Comparison of ENCODE assay signal across 15 cellular contexts in genomic region chr7:151010002-151010306, GRCh38. TPM values are rescaled to one million over a fixed set of nuclear protein-coding genes. Genes with fewer than 3 reads are reported as not detected.
A peak's percentile ranks its signal among the peaks of the same experiment; 100 is the strongest.
DNase-seq lines count a peak whose midpoint lies in the region; ATAC-seq, FAIRE-seq and TF ChIP-seq lines count a peak whose summit lies in the region.
"Had no signal": no experiment of that assay in that cellular context is flagged by ENCODE, and none has a peak within 500 bp of the region (broad histone marks: within the 10 kb centered on the region; RNA-seq: fewer than 3 reads in every experiment).

No MANE protein-coding gene starts in this region.

- peak overlapping the region; percentile 91 for H3K27ac Mint-ChIP-seq in T-helper 1 cell treated with Interleukin-12 subunit alpha and Interleukin-12 subunit beta and Interleukin-4 antibody, amounts not matched to agents 30 μg/mL and 1 μg/mL, for 36 hours
- no peak overlapping the region for H3K27ac Mint-ChIP-seq in GM23338
- peak overlapping the region; percentile 93 for H3K27ac Mint-ChIP-seq in activated naive CD8-positive, alpha-beta T cell treated with anti-CD3 and anti-CD28 coated beads, Interleukin-2, amount 10 ng/mL, durations not matched to agents 7 days and 5 days
- peak overlapping the region; percentile 81 to 99 (median 94) for H3K27ac Mint-ChIP-seq in naive thymus-derived CD4-positive, alpha-beta T cell
- H3K27ac Mint-ChIP-seq: WTC11 had no signal

- no peaks in the 10 kb centered on the region for H3K9me3 ChIP-seq in naive thymus-derived CD4-positive, alpha-beta T cell (ENCODE audit: control insufficient read depth in 2 of 3, low read length in 3 of 3)
- H3K9me3 ChIP-seq: Peyer's patch, tibial nerve had no signal

- no peak for TF ChIP-seq POLR2A in H54 (IDR thresholded peaks at IDR 0.05; ENCODE audit: low read depth, low read length)

- H3K4me2 ChIP-seq in GM23338, result peak overlapping the region; percentile 51

- no peak overlapping the region for H3K27ac ChIP-seq in GM23338 (ENCODE audit: low read depth)
- H3K27ac ChIP-seq in naive thymus-derived CD4-positive, alpha-beta T cell (ENCODE audit: low read depth, low read length), result peak overlapping the region; percentile 73
- H3K27ac ChIP-seq: tibial nerve had no signal

- H3K4me1 Mint-ChIP-seq in T-helper 1 cell treated with Interleukin-12 subunit alpha and Interleukin-12 subunit beta and Interleukin-4 antibody, amounts not matched to agents 30 μg/mL and 1 μg/mL, for 36 hours (ENCODE audit: low read depth), result peaks cover 49% of the 10 kb centered on the region
- H3K4me1 Mint-ChIP-seq in GM23338, result peaks cover 40% of the 10 kb centered on the region
- peaks cover 47% of the 10 kb centered on the region for H3K4me1 Mint-ChIP-seq in activated naive CD8-positive, alpha-beta T cell treated with anti-CD3 and anti-CD28 coated beads, Interleukin-2, amount 10 ng/mL, durations not matched to agents 7 days and 5 days
- H3K4me1 Mint-ChIP-seq in naive thymus-derived CD4-positive, alpha-beta T cell, result peaks cover 42 to 86% (median 75%) of the 10 kb centered on the region in 7 donors

- no peaks in the 10 kb centered on the region for H3K79me2 ChIP-seq in GM23338 (replicated peaks; ENCODE audit: insufficient read depth)

- FAIRE-seq in H54 (lab: Jason Lieb, UNC), result no peak
- FAIRE-seq: endothelial cell of umbilical vein, frontal cortex had no signal

- intact Hi-C loops in naive thymus-derived CD4-positive, alpha-beta T cell (cut with micrococcal nuclease), result loop anchor here (5.0 kb wide), 3 partner anchors 217 to 688 kb away; partner anchors contain the start of genes ABCF2 (in 1 of the 2), ACTR3C (in 1 of the 2) and LRRC61 (in 1 of the 2)

- H3K27me3 Mint-ChIP-seq in T-helper 1 cell treated with Interleukin-12 subunit alpha and Interleukin-12 subunit beta and Interleukin-4 antibody, amounts not matched to agents 30 μg/mL and 1 μg/mL, for 36 hours (ENCODE audit: low read depth), result no peaks in the 10 kb centered on the region
- peaks cover 21% of the 10 kb centered on the region for H3K27me3 Mint-ChIP-seq in GM23338 (ENCODE audit: insufficient read depth, low read depth, poor library complexity)
- H3K27me3 Mint-ChIP-seq in activated naive CD8-positive, alpha-beta T cell treated with anti-CD3 and anti-CD28 coated beads, Interleukin-2, amount 10 ng/mL, durations not matched to agents 7 days and 5 days, result no peaks in the 10 kb centered on the region
- no peaks in the 10 kb centered on the region for H3K27me3 Mint-ChIP-seq in naive thymus-derived CD4-positive, alpha-beta T cell

- no peak for DNase-seq in T-helper 1 cell
- no peak for DNase-seq in GM23338 (ENCODE audit: low spot score)
- DNase-seq in activated naive CD8-positive, alpha-beta T cell treated with anti-CD3 and anti-CD28 coated beads, Interleukin-2, amount 10 ng/mL, durations not matched to agents 7 days and 5 days, result no peak
- DNase-seq in naive thymus-derived CD4-positive, alpha-beta T cell, result no peak
- DNase-seq in H54 (ENCODE audit: insufficient read length, low spot score), result no peak
- no peak for DNase-seq in SIG-M5 treated with dmso at 0.1 percent for 504 hours (lab: John Stamatoyannopoulos, UW; ENCODE audit: unreplicated experiment)
- DNase-seq: 8988T, NCI-H2029 treated with DMSO at 0.1 percent for 48 hours had no signal

- ATAC-seq in GM23338, result no peak
- ATAC-seq in activated naive CD8-positive, alpha-beta T cell treated with anti-CD3 and anti-CD28 coated beads, Interleukin-2, amount 10 ng/mL, durations not matched to agents 7 days and 5 days (ENCODE audit: low read depth), result no peak
- ATAC-seq in naive thymus-derived CD4-positive, alpha-beta T cell, result no peak
- ATAC-seq in HG03460 (IDR thresholded peaks at IDR 0.05; ENCODE audit: unreplicated experiment), result no peak

- H4K20me1 ChIP-seq in GM23338 (replicated peaks; ENCODE audit: insufficient read depth), result no peaks in the 10 kb centered on the region

- H3K36me3 Mint-ChIP-seq in T-helper 1 cell treated with Interleukin-12 subunit alpha and Interleukin-12 subunit beta and Interleukin-4 antibody, amounts not matched to agents 30 μg/mL and 1 μg/mL, for 36 hours (ENCODE audit: low read depth), result peaks cover 5% of the 10 kb centered on the region
- H3K36me3 Mint-ChIP-seq in GM23338 (ENCODE audit: low read depth), result peaks cover 3% of the 10 kb centered on the region; the same call in 1 of the 3 replicates
- H3K36me3 Mint-ChIP-seq in activated naive CD8-positive, alpha-beta T cell treated with anti-CD3 and anti-CD28 coated beads, Interleukin-2, amount 10 ng/mL, durations not matched to agents 7 days and 5 days, result peaks cover 5% of the 10 kb centered on the region
- peaks cover 0 to 12% (median 0%) of the 10 kb centered on the region in 5 donors for H3K36me3 Mint-ChIP-seq in naive thymus-derived CD4-positive, alpha-beta T cell
- H3K36me3 Mint-ChIP-seq: WTC11 had no signal

- no peaks in the 10 kb centered on the region for H3K36me3 ChIP-seq in GM23338 (ENCODE audit: insufficient read depth)
- no peaks in the 10 kb centered on the region for H3K36me3 ChIP-seq in naive thymus-derived CD4-positive, alpha-beta T cell (ENCODE audit: control insufficient read depth in 2 of 3, insufficient read depth in 3 of 3, low read length in 3 of 3)
- H3K36me3 ChIP-seq: Peyer's patch, tibial nerve had no signal

- H3K4me3 Mint-ChIP-seq in T-helper 1 cell treated with Interleukin-12 subunit alpha and Interleukin-12 subunit beta and Interleukin-4 antibody, amounts not matched to agents 30 μg/mL and 1 μg/mL, for 36 hours, result no peak overlapping the region
- peak overlapping the region; percentile 64; the same call in 2 of the 3 replicates for H3K4me3 Mint-ChIP-seq in GM23338
- H3K4me3 Mint-ChIP-seq in activated naive CD8-positive, alpha-beta T cell treated with anti-CD3 and anti-CD28 coated beads, Interleukin-2, amount 10 ng/mL, durations not matched to agents 7 days and 5 days, result peak overlapping the region; percentile 80
- peak overlapping the region in 5 of 10 donors; percentile 57 to 79 (median 65) for H3K4me3 Mint-ChIP-seq in naive thymus-derived CD4-positive, alpha-beta T cell

- CTCF ChIA-PET in naive thymus-derived CD4-positive, alpha-beta T cell (lab: Charles Lee), result interaction anchor here (0.7 to 5.1 kb wide), 6 partner anchors 8 to 140 kb away, joined by 3 to 29 read pairs (median 12); partner anchors contain the start of gene NOS3

- POLR2A ChIA-PET in activated naive CD8-positive, alpha-beta T cell treated with anti-CD3 and anti-CD28 coated beads, Interleukin-2, amount 10 ng/mL, durations not matched to agents 7 days and 5 days (lab: Charles Lee), result interaction anchor here (0.6 to 2.2 kb wide), 6 partner anchors 10 to 143 kb away, joined by 3 to 11 read pairs (median 3); no protein-coding TSS in a partner anchor
- POLR2A ChIA-PET in naive thymus-derived CD4-positive, alpha-beta T cell (lab: Charles Lee), result interaction anchor here (0.6 to 4.9 kb wide), 12 partner anchors 10 to 277 kb away, joined by 3 to 33 read pairs (median 4); partner anchors contain the start of genes ABCB8 and NOS3

- H3K4me1 ChIP-seq in GM23338 (ENCODE audit: insufficient read depth), result peaks cover 27% of the 10 kb centered on the region
- peaks cover 60 to 76% of the 10 kb centered on the region in 2 donors for H3K4me1 ChIP-seq in naive thymus-derived CD4-positive, alpha-beta T cell (ENCODE audit: control insufficient read depth in 2 of 2, insufficient read depth in 2 of 2, low read length in 2 of 2)

- H3F3A ChIP-seq in GM23338 (replicated peaks; ENCODE audit: low read depth), result 0 out of 2 replicates have a peak, but pooled peaks cover 8% of the 10 kb centered on the region

- no peaks in the 10 kb centered on the region for H3K9me3 Mint-ChIP-seq in T-helper 1 cell treated with Interleukin-12 subunit alpha and Interleukin-12 subunit beta and Interleukin-4 antibody, amounts not matched to agents 30 μg/mL and 1 μg/mL, for 36 hours
- H3K9me3 Mint-ChIP-seq in GM23338, result no peaks in the 10 kb centered on the region
- no peaks in the 10 kb centered on the region for H3K9me3 Mint-ChIP-seq in activated naive CD8-positive, alpha-beta T cell treated with anti-CD3 and anti-CD28 coated beads, Interleukin-2, amount 10 ng/mL, durations not matched to agents 7 days and 5 days
- H3K9me3 Mint-ChIP-seq in naive thymus-derived CD4-positive, alpha-beta T cell, result peaks cover 0 to 4% (median 0%) of the 10 kb centered on the region in 11 donors
- H3K9me3 Mint-ChIP-seq: WTC11 had no signal

- no peaks in the 10 kb centered on the region for H3K9me2 ChIP-seq in GM23338 (ENCODE audit: insufficient read depth)

- H3K27me3 ChIP-seq in GM23338 (ENCODE audit: insufficient read depth), result peaks cover 12% of the 10 kb centered on the region
- no peaks in the 10 kb centered on the region for H3K27me3 ChIP-seq in naive thymus-derived CD4-positive, alpha-beta T cell (ENCODE audit: control insufficient read depth in 2 of 2, insufficient read depth in 2 of 2, low read length in 2 of 2)
- H3K27me3 ChIP-seq: Peyer's patch had no signal

- peak overlapping the region; percentile 23; the same call in 1 of the 2 replicates for H3K4me3 ChIP-seq in GM23338
- H3K4me3 ChIP-seq in naive thymus-derived CD4-positive, alpha-beta T cell (ENCODE audit: low read length), result no peak overlapping the region
- H3K4me3 ChIP-seq: Peyer's patch, tibial nerve had no signal

- no peak for TF ChIP-seq CTCF in GM23338 (conservative IDR thresholded peaks at IDR 0.05; ENCODE audit: low read depth in 2 of 2)

- 0 out of 2 replicates have a peak overlapping the region, but pooled peaks have one; percentile 23 for H2AFZ ChIP-seq in GM23338

RNA-seq across cellular contexts. Expression of gene ATG9B, which starts 14.3 kb away (rescaled TPM):
- 1.2 and 2.2 TPM in 2 replicates for total RNA-seq in GM23338 (2014; rRNA removed; shearing (Covaris generic))
- 3.2 and 3.4 TPM in 2 replicates for polyA plus RNA-seq in GM23338 (2016; fragmentation: Nextera tagmentation; extraction: Ambion mirVana)
- 10 to 100 TPM; 11.1 to 11.6 TPM for total RNA-seq in activated naive CD8-positive, alpha-beta T cell treated with anti-CD3 and anti-CD28 coated beads, Interleukin-2, amount 10 ng/mL, durations not matched to agents 7 days and 5 days
- 10 to 100 TPM; 11.3 to 46.6 (median 20.9) TPM for total RNA-seq in naive thymus-derived CD4-positive, alpha-beta T cell
- polyA plus RNA-seq in naive thymus-derived CD4-positive, alpha-beta T cell, result 10 to 100 TPM; 27.0 to 49.4 TPM
- total RNA-seq: endothelial cell of umbilical vein, tibial nerve had no signal

RNA-seq across cellular contexts. Expression of gene ABCB8, which starts 18.3 kb away (rescaled TPM):
- total RNA-seq in GM23338 (2014; rRNA removed; shearing (Covaris generic)), result 27.1 and 41.1 TPM in 2 replicates
- polyA plus RNA-seq in GM23338 (2016; fragmentation: Nextera tagmentation; extraction: Ambion mirVana), result 11.4 and 13.1 TPM in 2 replicates
- 10 to 100 TPM; 48.1 to 48.3 TPM for total RNA-seq in activated naive CD8-positive, alpha-beta T cell treated with anti-CD3 and anti-CD28 coated beads, Interleukin-2, amount 10 ng/mL, durations not matched to agents 7 days and 5 days
- total RNA-seq in naive thymus-derived CD4-positive, alpha-beta T cell, result 10 to 100 TPM; 59.7 to 88.0 (median 76.6) TPM
- polyA plus RNA-seq in naive thymus-derived CD4-positive, alpha-beta T cell, result 10 to 100 TPM; 13.8 to 18.6 TPM

RNA-seq across cellular contexts. Expression of gene NOS3, which starts 19.1 kb away (rescaled TPM):
- 6.1 and 13.3 TPM in 2 replicates for total RNA-seq in GM23338 (2014; rRNA removed; shearing (Covaris generic))
- polyA plus RNA-seq in GM23338 (2016; fragmentation: Nextera tagmentation; extraction: Ambion mirVana), result 2.6 and 3.1 TPM in 2 replicates
- total RNA-seq in activated naive CD8-positive, alpha-beta T cell treated with anti-CD3 and anti-CD28 coated beads, Interleukin-2, amount 10 ng/mL, durations not matched to agents 7 days and 5 days, result 10 to 100 TPM; 12.5 to 15.8 TPM
- 10 to 100 TPM in 1 of 5 experiments, 1 to 10 TPM in 4; 2.8 to 19.1 (median 7.9) TPM for total RNA-seq in naive thymus-derived CD4-positive, alpha-beta T cell
- 10 to 100 TPM in 1 of 2 donors, 1 to 10 TPM in 1; 4.6 to 12.7 TPM for polyA plus RNA-seq in naive thymus-derived CD4-positive, alpha-beta T cell

RNA-seq across cellular contexts. Expression of gene KCNH2, which starts 31.8 kb away (rescaled TPM):
- 11.3 and 14.7 TPM in 2 replicates for total RNA-seq in GM23338 (2014; rRNA removed; shearing (Covaris generic))
- polyA plus RNA-seq in GM23338 (2016; fragmentation: Nextera tagmentation; extraction: Ambion mirVana), result 2.6 and 2.9 TPM in 2 replicates
- under 1 TPM; 0.50 to 0.54 TPM for total RNA-seq in activated naive CD8-positive, alpha-beta T cell treated with anti-CD3 and anti-CD28 coated beads, Interleukin-2, amount 10 ng/mL, durations not matched to agents 7 days and 5 days
- total RNA-seq in naive thymus-derived CD4-positive, alpha-beta T cell, result 1 to 10 TPM in 4 of 5 experiments, under 1 TPM in 1; 0.56 to 4.9 (median 3.2) TPM
- 1 to 10 TPM; 3.0 to 5.2 TPM for polyA plus RNA-seq in naive thymus-derived CD4-positive, alpha-beta T cell

RNA-seq across cellular contexts. Expression of gene ASIC3, which starts 38.4 kb away (rescaled TPM):
- total RNA-seq in GM23338 (2014; rRNA removed; shearing (Covaris generic)), result 0.54 and 0.90 TPM in 2 replicates
- polyA plus RNA-seq in GM23338 (2016; fragmentation: Nextera tagmentation; extraction: Ambion mirVana), result 0.87 and 1.4 TPM in 2 replicates
- 1 to 10 TPM; 4.7 to 6.0 TPM for total RNA-seq in activated naive CD8-positive, alpha-beta T cell treated with anti-CD3 and anti-CD28 coated beads, Interleukin-2, amount 10 ng/mL, durations not matched to agents 7 days and 5 days
- 10 to 100 TPM in 4 of 5 experiments, 1 to 10 TPM in 1; 6.7 to 17.7 (median 13.7) TPM for total RNA-seq in naive thymus-derived CD4-positive, alpha-beta T cell
- not detected for polyA plus RNA-seq in naive thymus-derived CD4-positive, alpha-beta T cell
